24 cellular contexts compared by ENCODE assay signal in the genomic region with DNA sequence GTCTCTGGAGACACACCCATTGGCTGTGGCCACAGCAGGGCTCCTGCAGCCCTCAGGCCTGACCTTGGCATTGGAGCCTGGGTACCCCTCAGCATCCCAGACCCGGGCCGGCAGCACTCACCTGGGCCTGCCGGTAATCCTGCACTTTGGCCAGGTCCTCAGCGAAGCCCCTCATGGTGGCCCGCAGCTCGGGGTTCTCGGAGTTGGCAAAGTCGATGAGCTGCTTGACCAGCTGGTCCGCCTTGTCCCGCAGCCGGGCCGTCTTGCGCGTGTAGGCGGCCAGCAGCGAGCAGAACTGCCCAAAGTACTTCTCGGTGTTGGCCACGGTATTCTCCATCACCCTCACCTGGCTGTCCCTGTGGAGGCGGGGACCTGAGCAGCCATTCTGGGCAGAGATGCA. TPM values are rescaled to one million over a fixed set of nuclear protein-coding genes. Genes with fewer than 3 reads are reported as not detected.
DNase-seq lines count a peak whose midpoint lies in the region; ATAC-seq, FAIRE-seq and TF ChIP-seq lines count a peak whose summit lies in the region.
"Had no signal": no experiment of that assay in that cellular context is flagged by ENCODE, and none has a peak within 500 bp of the region (broad histone marks: within the 10 kb centered on the region; RNA-seq: fewer than 3 reads in every experiment).

No MANE protein-coding gene starts in this region.

- H3K36me3 ChIP-seq in HepG2 (replicated peaks in 1 of 2; ENCODE audit: control insufficient read depth in 1 of 2, insufficient read depth in 2 of 2, low read length in 2 of 2) (no peaks in the 10 kb centered on the region), right lobe of liver (no peaks in the 10 kb centered on the region), IMR-90 (ENCODE audit: control insufficient read depth, insufficient read depth, low read length) (no peaks in the 10 kb centered on the region), neuronal stem cell (replicated peaks in 1 of 2; ENCODE audit: control insufficient read depth in 2 of 2, insufficient read depth in 2 of 2, low read length in 2 of 2) (no peaks in the 10 kb centered on the region)

- H2BK120ac ChIP-seq in IMR-90 (ENCODE audit: low read depth, low read length) (no peak overlapping the region), neuronal stem cell (ENCODE audit: low read depth, low read length) (no peak overlapping the region)

- no peak for TF ChIP-seq RAD21 in HepG2 (CRISPR knock-in tag; IDR thresholded peaks at IDR 0.05)
- no peak for TF ChIP-seq RAD21 in IMR-90 (IDR thresholded peaks at IDR 0.05; ENCODE audit: low read length)

- no peak overlapping the region for H3K56ac ChIP-seq in IMR-90 (ENCODE audit: extremely low read depth, insufficient read depth, low read length)

- H3K4me2 ChIP-seq in HepG2 (ENCODE audit: low read depth, low read length) (no peak overlapping the region), IMR-90 (ENCODE audit: low read depth, low read length) (no peak overlapping the region), neuronal stem cell (ENCODE audit: insufficient read depth, low read length, poor library complexity, severe bottlenecking) (no peak overlapping the region)
- H3K4me2 ChIP-seq: A549, GM23338 had no signal

- H4K5ac ChIP-seq in IMR-90 (ENCODE audit: low read depth, low read length): no peak overlapping the region

- DNase-seq in HepG2 (ENCODE audit: low spot score): no peak
- no peak for DNase-seq in right lobe of liver
- DNase-seq in IMR-90: no peak
- no peak for DNase-seq in neuronal stem cell (ENCODE audit: low spot score)
- no peak for DNase-seq in activated CD4-positive, alpha-beta T cell treated with anti-CD3 and anti-CD28 coated beads, Interleukin-2, amount 50 U/mL, for 1 hour
- DNase-seq in AG08395 (ENCODE audit: low spot score): no peak
- DNase-seq: 8988T; ACHN; CD4-positive, alpha-beta T cell; CD8-positive, alpha-beta memory T cell; DMS 273 treated with DMSO at 0.1 percent for 48 hours; DMS79; EL; GDM1; H9; HFFc6 had no signal

- H3K18ac ChIP-seq in IMR-90 (ENCODE audit: low read depth, low read length) (no peak overlapping the region), neuronal stem cell (ENCODE audit: low read length) (peak overlapping the region; percentile 72)

- TF ChIP-seq CTCF in HepG2 (CRISPR knock-in tag; IDR thresholded peaks at IDR 0.05) (no peak), right lobe of liver (IDR thresholded peaks at IDR 0.05) (no peak), IMR-90 (conservative IDR thresholded peaks at IDR 0.05; ENCODE audit: low read depth, low read length) (no peak)

- TF ChIP-seq EP300 in HepG2 (IDR thresholded peaks at IDR 0.05; ENCODE audit: low read depth in 2 of 2, low read length in 2 of 2) (no peak), HepG2 (CRISPR knock-in tag; IDR thresholded peaks at IDR 0.05; ENCODE audit: borderline replicate concordance) (no peak)

- ATAC-seq in HepG2: no peak
- no peak for ATAC-seq in right lobe of liver
- ATAC-seq in IMR-90 (ENCODE audit: low read depth): no peak
- no peak for ATAC-seq in HG03469 (IDR thresholded peaks at IDR 0.05; ENCODE audit: unreplicated experiment)
- ATAC-seq: A549, GM12878, GM23338 had no signal

- H3K9ac ChIP-seq in HepG2 (ENCODE audit: insufficient read depth, low read depth, low read length) (no peak overlapping the region), IMR-90 (ENCODE audit: low read depth, low read length) (no peak overlapping the region), neuronal stem cell (ENCODE audit: low read depth, low read length, poor library complexity) (no peak overlapping the region)

- CTCF ChIA-PET in HepG2 (lab: Yijun Ruan, JAX; ENCODE audit: low intra/inter-chr PET ratio, low total read pairs): no interaction called here
- CTCF ChIA-PET in IMR-90 (lab: Yijun Ruan, JAX): interaction anchor here (0.6 kb wide), 1 partner anchor 1951 kb away, joined by 9 read pairs; no protein-coding TSS in a partner anchor

- in situ Hi-C loops in HepG2 (cut with HindIII; ENCODE audit: extremely low pct_ligation_motif_present, low pct_unique_long_range_greater_than_20kb): no loop called here
- in situ Hi-C loops in IMR-90 (cut with MboI; ENCODE audit: low sequenced_read_pairs): loop anchor here (10.0 kb wide), 1 partner anchor 505 kb away; a partner anchor contains a TSS

- H2BK5ac ChIP-seq in IMR-90 (ENCODE audit: low read depth, low read length, poor library complexity, severe bottlenecking) (no peak overlapping the region), neuronal stem cell (ENCODE audit: low read length) (peak overlapping the region; percentile 68)

- no peak overlapping the region for H2BK15ac ChIP-seq in IMR-90 (ENCODE audit: low read depth, low read length)
- H2BK15ac ChIP-seq in neuronal stem cell (ENCODE audit: low read length): peak overlapping the region; percentile 42

- H3K27ac ChIP-seq in HepG2 (ENCODE audit: extremely low read length, insufficient read depth, low read length) (no peak overlapping the region), right lobe of liver (no peak overlapping the region), IMR-90 (ENCODE audit: insufficient read depth, low read length) (no peak overlapping the region), neuronal stem cell (replicated peaks; ENCODE audit: low read length) (no peak overlapping the region)
- H3K27ac ChIP-seq: A549 had no signal

- H3K23ac ChIP-seq in IMR-90 (ENCODE audit: low read depth, low read length) (no peak overlapping the region), neuronal stem cell (ENCODE audit: low read depth, low read length, poor library complexity) (peak overlapping the region; percentile 62)

- TF ChIP-seq POLR2A in HepG2 (IDR thresholded peaks at IDR 0.05; ENCODE audit: insufficient read depth in 1 of 2, low read depth in 2 of 2, low read length in 2 of 2) (no peak), right lobe of liver (IDR thresholded peaks at IDR 0.05) (no peak), IMR-90 (IDR thresholded peaks at IDR 0.05; ENCODE audit: low read depth, low read length) (no peak)

- H3K14ac ChIP-seq in IMR-90 (replicated peaks; ENCODE audit: low read depth, low read length) (no peak overlapping the region), neuronal stem cell (ENCODE audit: low read length) (peak overlapping the region; percentile 17)

- H3K27me3 ChIP-seq in HepG2 (ENCODE audit: control insufficient read depth in 1 of 2, insufficient read depth in 2 of 2, low read length in 2 of 2) (peaks cover 22 to 91% of the 10 kb centered on the region in 2 experiments), right lobe of liver (no peaks in the 10 kb centered on the region), IMR-90 (ENCODE audit: control insufficient read depth, insufficient read depth, low read length) (peaks cover 12% of the 10 kb centered on the region), neuronal stem cell (ENCODE audit: control insufficient read depth in 3 of 3, insufficient read depth in 3 of 3, low read depth in 1 of 3, low read length in 3 of 3) (peaks cover 0 to 20% (median 0%) of the 10 kb centered on the region in 3 experiments)

- H4K8ac ChIP-seq in IMR-90 (ENCODE audit: low read depth in 2 of 2, low read length in 2 of 2): no peak overlapping the region
- H4K8ac ChIP-seq in neuronal stem cell (ENCODE audit: low read depth, low read length): no peak overlapping the region

- no peaks in the 10 kb centered on the region for H3K79me2 ChIP-seq in HepG2 (ENCODE audit: insufficient read depth, low read length)

- H2AK9ac ChIP-seq in IMR-90 (replicated peaks; ENCODE audit: low read depth, low read length, poor library complexity): peak overlapping the region; percentile 24

- H2AFZ ChIP-seq in HepG2 (ENCODE audit: low read length) (no peak overlapping the region), IMR-90 (replicated peaks; ENCODE audit: low read length, poor library complexity) (no peak overlapping the region), neuronal stem cell (ENCODE audit: low read length) (no peak overlapping the region)
- H2AFZ ChIP-seq: GM23338 had no signal

- no peaks in the 10 kb centered on the region for H4K20me1 ChIP-seq in HepG2 (ENCODE audit: insufficient read depth, low read length)
- H4K20me1 ChIP-seq in IMR-90 (ENCODE audit: insufficient read depth, low read length): peaks cover 5% of the 10 kb centered on the region

- H2BK12ac ChIP-seq in neuronal stem cell (ENCODE audit: low read length): peak overlapping the region; percentile 68

- BruUV-seq in HepG2 (replicated peaks; lab: Mats Ljungman, UMichigan): no TSS peak
- no TSS peak for BruUV-seq in IMR-90 (replicated peaks; lab: Mats Ljungman, UMichigan)

- intact Hi-C loops in HepG2 (cut with micrococcal nuclease; ENCODE audit: unreplicated experiment): no loop called here
- intact Hi-C loops in right lobe of liver (cut with DNase I): loop anchor here in 1 of 2 donors (10.0 kb wide), 2 partner anchors 125 to 165 kb away; no protein-coding TSS in a partner anchor
- intact Hi-C loops in IMR-90 (cut with micrococcal nuclease): no loop called here

- dilution Hi-C loops in IMR-90 (cut with HindIII; ENCODE audit: low sequenced_read_pairs, unreplicated experiment): no loop called here

- no peak overlapping the region for H4K91ac ChIP-seq in IMR-90 (ENCODE audit: insufficient read depth, low read depth, low read length)
- peak overlapping the region; percentile 68 for H4K91ac ChIP-seq in neuronal stem cell (ENCODE audit: low read depth, low read length, poor library complexity)

- H3K9me1 ChIP-seq in IMR-90 (ENCODE audit: insufficient read depth, low read length): no peaks in the 10 kb centered on the region

- H3K4me3 ChIP-seq in HepG2 (replicated peaks in 1 of 3; ENCODE audit: insufficient read depth in 1 of 3, low read depth in 2 of 3, low read length in 3 of 3) (no peak overlapping the region), right lobe of liver (no peak overlapping the region), IMR-90 (ENCODE audit: insufficient read depth, low read depth, low read length) (no peak overlapping the region), neuronal stem cell (ENCODE audit: low read length in 2 of 2) (no peak overlapping the region)
- H3K4me3 ChIP-seq: A549, GM12878, GM23338 had no signal

- no peak overlapping the region for H2AK5ac ChIP-seq in IMR-90 (ENCODE audit: low read depth, low read length)
- peak overlapping the region; percentile 86 for H2AK5ac ChIP-seq in neuronal stem cell (ENCODE audit: low read depth, low read length)

- H3K4ac ChIP-seq in IMR-90 (ENCODE audit: low read depth, low read length): no peak overlapping the region
- no peak overlapping the region for H3K4ac ChIP-seq in neuronal stem cell (ENCODE audit: low read length)

- no peak for FAIRE-seq in HepG2 (lab: Jason Lieb, UNC)
- FAIRE-seq: A549, D721Med, GM12878, GM18507 had no signal

- H3K9me3 ChIP-seq in HepG2 (ENCODE audit: low read length) (no peaks in the 10 kb centered on the region), right lobe of liver (no peaks in the 10 kb centered on the region), IMR-90 (ENCODE audit: control insufficient read depth, insufficient read depth, low read length) (peaks cover 4% of the 10 kb centered on the region; the same call in 1 of the 2 replicates), neuronal stem cell (replicated peaks in 1 of 2; ENCODE audit: control insufficient read depth in 2 of 2, insufficient read depth in 1 of 2, low read depth in 1 of 2, low read length in 2 of 2) (no peaks in the 10 kb centered on the region)
- H3K9me3 ChIP-seq: A549 had no signal

- no peak overlapping the region for H2BK20ac ChIP-seq in IMR-90 (ENCODE audit: low read depth, low read length)

- POLR2A ChIA-PET in HepG2 (lab: Yijun Ruan, JAX) (no interaction called here), IMR-90 (lab: Charles Lee; ENCODE audit: unreplicated experiment) (no interaction called here)

- WGBS in HepG2 (ENCODE audit: low lambda C conversion rate): 63% methylated on average over 9 of the region's 19 CpGs
- WGBS in right lobe of liver (ENCODE audit: insufficient coverage, low coverage, low lambda C conversion rate, missing lambda C conversion rate): 100% methylated on average over 8 of the region's 19 CpGs
- WGBS in IMR-90 (ENCODE audit: extremely low coverage in 2 of 2, insufficient read length in 1 of 2), 2 experiments: 98% methylated on average over 15 of the region's 19 CpGs; no CpG with 5 or more reads in 1 of the 2 experiments
- WGBS in neuronal stem cell (ENCODE audit: extremely low coverage in 2 of 2, insufficient read length in 2 of 2, insufficient replicate concordance in 1 of 2), 2 donors: no CpG with 5 or more reads among the region's 19 CpGs

- H3K4me1 ChIP-seq in HepG2 (ENCODE audit: insufficient read depth, low read length) (peaks cover 10% of the 10 kb centered on the region), right lobe of liver (peaks cover 0 to 8% (median 0%) of the 10 kb centered on the region in 4 donors), IMR-90 (ENCODE audit: control insufficient read depth, insufficient read depth, low read length) (no peaks in the 10 kb centered on the region; the same call in 1 of the 2 replicates), neuronal stem cell (ENCODE audit: control insufficient read depth in 2 of 2, insufficient read depth in 1 of 2, low read depth in 1 of 2, low read length in 2 of 2) (peaks cover 10 to 20% of the 10 kb centered on the region in 2 donors)

- H3K79me1 ChIP-seq in IMR-90 (ENCODE audit: low read depth in 1 of 2, low read length in 2 of 2): no peaks in the 10 kb centered on the region
- H3K79me1 ChIP-seq in neuronal stem cell (ENCODE audit: low read depth, low read length): no peaks in the 10 kb centered on the region

RNA-seq across cellular contexts. Expression of a gene that starts 2.2 kb away (rescaled TPM):
- not detected in 2 replicates for total RNA-seq in HepG2 (2016; rRNA removed; fragmentation: Illumina TruSeq; extraction: Trizol)
- not detected in 2 replicates for total RNA-seq in HepG2 (2016; cell fraction: cytosol; rRNA removed; fragmentation: Illumina TruSeq; extraction: Trizol; ENCODE audit: low read depth)
- not detected in 2 replicates for total RNA-seq in HepG2 (2016; cell fraction: insoluble cytoplasmic fraction; rRNA removed; fragmentation: Illumina TruSeq; extraction: Trizol)
- not detected in 2 replicates for total RNA-seq in HepG2 (2016; cell fraction: membrane; rRNA removed; fragmentation: Illumina TruSeq; extraction: Trizol)
- not detected in 2 replicates for total RNA-seq in HepG2 (2016; cell fraction: nucleus; rRNA removed; fragmentation: Illumina TruSeq; extraction: Trizol)
- polyA plus RNA-seq in HepG2 (2011; rRNA removed): not detected in 2 replicates
- polyA plus RNA-seq in HepG2 (2011; cell fraction: cytosol; rRNA removed): not detected in 2 replicates
- polyA plus RNA-seq in HepG2 (2011; cell fraction: nucleus; rRNA removed): not detected in 2 replicates
- not detected in 2 replicates for polyA plus RNA-seq in HepG2 (2012)
- not detected in 2 replicates for polyA plus RNA-seq in HepG2 (2016; cell fraction: cytosol; fragmentation: Illumina TruSeq; extraction: Trizol; ENCODE audit: low read depth)
- polyA plus RNA-seq in HepG2 (2016; cell fraction: insoluble cytoplasmic fraction; fragmentation: Illumina TruSeq; extraction: Trizol; ENCODE audit: low read depth): not detected in 2 replicates
- not detected in 2 replicates for polyA plus RNA-seq in HepG2 (2016; cell fraction: membrane; fragmentation: Illumina TruSeq; extraction: Trizol; ENCODE audit: low read depth)
- not detected in 2 replicates for polyA plus RNA-seq in HepG2 (2016; cell fraction: nucleus; fragmentation: Illumina TruSeq; extraction: Trizol; ENCODE audit: insufficient read depth, low read depth)
- not detected in 2 replicates for polyA minus RNA-seq in HepG2 (2011; rRNA and poly(A)+ RNA removed; ENCODE audit: low replicate concordance)
- not detected in 2 replicates for polyA minus RNA-seq in HepG2 (2011; cell fraction: cytosol; rRNA and poly(A)+ RNA removed)
- polyA minus RNA-seq in HepG2 (2011; cell fraction: nucleus; rRNA and poly(A)+ RNA removed): not detected in 2 replicates
- not detected for total RNA-seq in right lobe of liver
- 0.18 TPM in 1 of 2 replicates, not detected in the other for total RNA-seq in IMR-90 (2012; rRNA removed)
- 0.16 and 0.24 TPM in 2 replicates for polyA plus RNA-seq in IMR-90 (2012; rRNA removed)
- not detected in 2 replicates for polyA plus RNA-seq in IMR-90 (2012; cell fraction: cytosol; rRNA removed)
- polyA plus RNA-seq in IMR-90 (2012; cell fraction: nucleus; rRNA removed; ENCODE audit: low replicate concordance): 2.0 and 3.7 TPM in 2 replicates
- polyA plus RNA-seq in neuronal stem cell (2013, experiment 1 of 2): 0.45 TPM
- 0.51 TPM for polyA plus RNA-seq in neuronal stem cell (2013, experiment 2 of 2)
- total RNA-seq: CD4-positive, alpha-beta T cell; CD8-positive, alpha-beta memory T cell; GM12878; GM23338; H4; H9; HFFc6 had no signal
- polyA plus RNA-seq: A549; CD14-positive monocyte; CD8-positive, alpha-beta memory T cell; GM23338 had no signal
